Comparison of ENCODE assay signal across 1 cellular context in genomic region chr7:50558380-50559051, GRCh38.
A peak's percentile ranks its signal among the peaks of the same experiment; 100 is the strongest.
TF ChIP-seq lines count a peak whose summit lies in the region.

No MANE protein-coding gene starts in this region.

TF ChIP-seq in K562, 482 proteins besides CTCF, POLR2A, EP300 and RAD21 (continued from another document and continues in another):
- TF ChIP-seq, protein P1, sequence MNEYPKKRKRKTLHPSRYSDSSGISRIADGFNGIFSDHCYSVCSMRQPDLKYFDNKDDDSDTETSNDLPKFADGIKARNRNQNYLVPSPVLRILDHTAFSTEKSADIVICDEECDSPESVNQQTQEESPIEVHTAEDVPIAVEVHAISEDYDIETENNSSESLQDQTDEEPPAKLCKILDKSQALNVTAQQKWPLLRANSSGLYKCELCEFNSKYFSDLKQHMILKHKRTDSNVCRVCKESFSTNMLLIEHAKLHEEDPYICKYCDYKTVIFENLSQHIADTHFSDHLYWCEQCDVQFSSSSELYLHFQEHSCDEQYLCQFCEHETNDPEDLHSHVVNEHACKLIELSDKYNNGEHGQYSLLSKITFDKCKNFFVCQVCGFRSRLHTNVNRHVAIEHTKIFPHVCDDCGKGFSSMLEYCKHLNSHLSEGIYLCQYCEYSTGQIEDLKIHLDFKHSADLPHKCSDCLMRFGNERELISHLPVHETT (CRISPR knock-in tag; conservative IDR thresholded peaks at IDR 0.05 in 1 of 2, IDR thresholded peaks at IDR 0.05 in 1 of 2): peak in 1 of 2 experiments; percentile 68; a peak in 2 of 4 replicates
- peak; percentile 96 for TF ChIP-seq CBFA2T3 (IDR thresholded peaks at IDR 0.05)
- no peak for TF ChIP-seq ZFP30 (CRISPR knock-in tag; IDR thresholded peaks at IDR 0.05; ENCODE audit: borderline replicate concordance)
- no peak for TF ChIP-seq USF2 (CRISPR knock-in tag; IDR thresholded peaks at IDR 0.05)
- no peak for TF ChIP-seq GTF2E2 (tag; IDR thresholded peaks at IDR 0.05)
- TF ChIP-seq SUPT5H (IDR thresholded peaks at IDR 0.05): no peak
- TF ChIP-seq ZNF146 (CRISPR knock-in tag; IDR thresholded peaks at IDR 0.05; ENCODE audit: unreplicated experiment): no peak
- no peak for TF ChIP-seq MXI1 (IDR thresholded peaks at IDR 0.05; ENCODE audit: low read depth, low read length)
- TF ChIP-seq HLTF (IDR thresholded peaks at IDR 0.05): no peak
- peak; percentile 72 to 81; a peak in 3 of 4 replicates for TF ChIP-seq TRIM24 (IDR thresholded peaks at IDR 0.05)
- no peak for TF ChIP-seq U2AF2 (optimal IDR thresholded peaks at IDR 0.05; ENCODE audit: low read depth, low read length)
- no peak for TF ChIP-seq XRCC5 (IDR thresholded peaks at IDR 0.05; ENCODE audit: low read depth, low read length)
- no peak for TF ChIP-seq THRAP3 (IDR thresholded peaks at IDR 0.05; ENCODE audit: borderline replicate concordance)
- no peak for TF ChIP-seq ZBTB17 (CRISPR knock-in tag; IDR thresholded peaks at IDR 0.05)
- no peak for TF ChIP-seq POLR2G (IDR thresholded peaks at IDR 0.05; ENCODE audit: low read depth, low read length)
- TF ChIP-seq MAFF (IDR thresholded peaks at IDR 0.05; ENCODE audit: low read length): no peak
- TF ChIP-seq DMBX1 (CRISPR knock-in tag; IDR thresholded peaks at IDR 0.05; ENCODE audit: borderline replicate concordance): no peak
- peak; percentile 67; the same call in 1 of the 2 replicates for TF ChIP-seq BHLHE40 (IDR thresholded peaks at IDR 0.05; ENCODE audit: low read length)
- peak in 1 of 2 experiments; percentile 36 for TF ChIP-seq AFF1 (IDR thresholded peaks at IDR 0.05; ENCODE audit: low read depth in 1 of 2, partially characterized antibody in 2 of 2)
- TF ChIP-seq KLF13 (tag; IDR thresholded peaks at IDR 0.05; ENCODE audit: borderline replicate concordance, low read depth): no peak
- TF ChIP-seq SIX5 (IDR thresholded peaks at IDR 0.05; ENCODE audit: borderline replicate concordance in 1 of 2, insufficient read depth in 1 of 2, low read depth in 1 of 2, low read length in 2 of 2): no peak
- no peak for TF ChIP-seq MBD1 (CRISPR knock-in tag; IDR thresholded peaks at IDR 0.05)
- TF ChIP-seq HMG20B (CRISPR knock-in tag; IDR thresholded peaks at IDR 0.05): no peak
- TF ChIP-seq RBM34 (IDR thresholded peaks at IDR 0.05; ENCODE audit: borderline replicate concordance, insufficient read depth, low read length): no peak
- peak; percentile 98 for TF ChIP-seq MEIS2 (IDR thresholded peaks at IDR 0.05; ENCODE audit: partially characterized antibody)
- no peak for TF ChIP-seq RBM15 (IDR thresholded peaks at IDR 0.05; ENCODE audit: insufficient read depth, low read length)
- no peak for TF ChIP-seq PTBP1 (IDR thresholded peaks at IDR 0.05; ENCODE audit: low read depth, low read length)
- no peak for TF ChIP-seq RBBP5 (IDR thresholded peaks at IDR 0.05; ENCODE audit: borderline replicate concordance, insufficient read depth, low read length, poor library complexity, severe bottlenecking)
- peak; percentile 58; the same call in 1 of the 2 replicates for TF ChIP-seq ZNF197 (CRISPR knock-in tag; IDR thresholded peaks at IDR 0.05; ENCODE audit: low read depth)
- TF ChIP-seq HNRNPH1 (optimal IDR thresholded peaks at IDR 0.05; ENCODE audit: low read depth, low read length): no peak
- TF ChIP-seq, protein P2, sequence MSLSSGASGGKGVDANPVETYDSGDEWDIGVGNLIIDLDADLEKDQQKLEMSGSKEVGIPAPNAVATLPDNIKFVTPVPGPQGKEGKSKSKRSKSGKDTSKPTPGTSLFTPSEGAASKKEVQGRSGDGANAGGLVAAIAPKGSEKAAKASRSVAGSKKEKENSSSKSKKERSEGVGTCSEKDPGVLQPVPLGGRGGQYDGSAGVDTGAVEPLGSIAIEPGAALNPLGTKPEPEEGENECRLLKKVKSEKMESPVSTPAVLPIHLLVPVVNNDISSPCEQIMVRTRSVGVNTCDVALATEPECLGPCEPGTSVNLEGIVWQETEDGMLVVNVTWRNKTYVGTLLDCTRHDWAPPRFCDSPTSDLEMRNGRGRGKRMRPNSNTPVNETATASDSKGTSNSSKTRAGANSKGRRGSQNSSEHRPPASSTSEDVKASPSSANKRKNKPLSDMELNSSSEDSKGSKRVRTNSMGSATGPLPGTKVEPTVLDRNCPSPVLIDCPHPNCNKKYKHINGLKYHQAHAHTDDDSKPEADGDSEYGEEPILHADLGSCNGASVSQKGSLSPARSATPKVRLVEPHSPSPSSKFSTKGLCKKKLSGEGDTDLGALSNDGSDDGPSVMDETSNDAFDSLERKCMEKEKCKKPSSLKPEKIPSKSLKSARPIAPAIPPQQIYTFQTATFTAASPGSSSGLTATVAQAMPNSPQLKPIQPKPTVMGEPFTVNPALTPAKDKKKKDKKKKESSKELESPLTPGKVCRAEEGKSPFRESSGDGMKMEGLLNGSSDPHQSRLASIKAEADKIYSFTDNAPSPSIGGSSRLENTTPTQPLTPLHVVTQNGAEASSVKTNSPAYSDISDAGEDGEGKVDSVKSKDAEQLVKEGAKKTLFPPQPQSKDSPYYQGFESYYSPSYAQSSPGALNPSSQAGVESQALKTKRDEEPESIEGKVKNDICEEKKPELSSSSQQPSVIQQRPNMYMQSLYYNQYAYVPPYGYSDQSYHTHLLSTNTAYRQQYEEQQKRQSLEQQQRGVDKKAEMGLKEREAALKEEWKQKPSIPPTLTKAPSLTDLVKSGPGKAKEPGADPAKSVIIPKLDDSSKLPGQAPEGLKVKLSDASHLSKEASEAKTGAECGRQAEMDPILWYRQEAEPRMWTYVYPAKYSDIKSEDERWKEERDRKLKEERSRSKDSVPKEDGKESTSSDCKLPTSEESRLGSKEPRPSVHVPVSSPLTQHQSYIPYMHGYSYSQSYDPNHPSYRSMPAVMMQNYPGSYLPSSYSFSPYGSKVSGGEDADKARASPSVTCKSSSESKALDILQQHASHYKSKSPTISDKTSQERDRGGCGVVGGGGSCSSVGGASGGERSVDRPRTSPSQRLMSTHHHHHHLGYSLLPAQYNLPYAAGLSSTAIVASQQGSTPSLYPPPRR (CRISPR knock-in tag; IDR thresholded peaks at IDR 0.05; ENCODE audit: borderline replicate concordance): no peak
- TF ChIP-seq PRPF4 (IDR thresholded peaks at IDR 0.05; ENCODE audit: insufficient read depth, low read depth, low read length, poor library complexity, severe bottlenecking): no peak
- peak; percentile 77; the same call in 1 of the 2 replicates for TF ChIP-seq ZNF589 (CRISPR knock-in tag; IDR thresholded peaks at IDR 0.05; ENCODE audit: low read depth)
- TF ChIP-seq ZNF717 (CRISPR knock-in tag; IDR thresholded peaks at IDR 0.05): no peak
- no peak for TF ChIP-seq SRSF9 (IDR thresholded peaks at IDR 0.05; ENCODE audit: borderline replicate concordance, low read depth, low read length)
- peak; percentile 89 for TF ChIP-seq KLF16 (IDR thresholded peaks at IDR 0.05)
- TF ChIP-seq POLR2AphosphoS5 (IDR thresholded peaks at IDR 0.05; ENCODE audit: control insufficient read depth, insufficient read depth, low read depth, low read length): peak; percentile 85
- TF ChIP-seq, protein P3, sequence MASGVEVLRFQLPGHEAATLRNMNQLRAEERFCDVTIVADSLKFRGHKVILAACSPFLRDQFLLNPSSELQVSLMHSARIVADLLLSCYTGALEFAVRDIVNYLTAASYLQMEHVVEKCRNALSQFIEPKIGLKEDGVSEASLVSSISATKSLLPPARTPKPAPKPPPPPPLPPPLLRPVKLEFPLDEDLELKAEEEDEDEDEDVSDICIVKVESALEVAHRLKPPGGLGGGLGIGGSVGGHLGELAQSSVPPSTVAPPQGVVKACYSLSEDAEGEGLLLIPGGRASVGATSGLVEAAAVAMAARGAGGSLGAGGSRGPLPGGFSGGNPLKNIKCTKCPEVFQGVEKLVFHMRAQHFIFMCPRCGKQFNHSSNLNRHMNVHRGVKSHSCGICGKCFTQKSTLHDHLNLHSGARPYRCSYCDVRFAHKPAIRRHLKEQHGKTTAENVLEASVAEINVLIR (CRISPR knock-in tag; IDR thresholded peaks at IDR 0.05): no peak
- no peak for TF ChIP-seq DACH1 (IDR thresholded peaks at IDR 0.05; ENCODE audit: partially characterized antibody)
- TF ChIP-seq, protein P4, sequence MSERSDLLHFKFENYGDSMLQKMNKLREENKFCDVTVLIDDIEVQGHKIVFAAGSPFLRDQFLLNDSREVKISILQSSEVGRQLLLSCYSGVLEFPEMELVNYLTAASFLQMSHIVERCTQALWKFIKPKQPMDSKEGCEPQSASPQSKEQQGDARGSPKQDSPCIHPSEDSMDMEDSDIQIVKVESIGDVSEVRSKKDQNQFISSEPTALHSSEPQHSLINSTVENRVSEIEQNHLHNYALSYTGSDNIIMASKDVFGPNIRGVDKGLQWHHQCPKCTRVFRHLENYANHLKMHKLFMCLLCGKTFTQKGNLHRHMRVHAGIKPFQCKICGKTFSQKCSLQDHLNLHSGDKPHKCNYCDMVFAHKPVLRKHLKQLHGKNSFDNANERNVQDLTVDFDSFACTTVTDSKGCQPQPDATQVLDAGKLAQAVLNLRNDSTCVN (CRISPR knock-in tag; IDR thresholded peaks at IDR 0.05): no peak
- TF ChIP-seq, protein P5, sequence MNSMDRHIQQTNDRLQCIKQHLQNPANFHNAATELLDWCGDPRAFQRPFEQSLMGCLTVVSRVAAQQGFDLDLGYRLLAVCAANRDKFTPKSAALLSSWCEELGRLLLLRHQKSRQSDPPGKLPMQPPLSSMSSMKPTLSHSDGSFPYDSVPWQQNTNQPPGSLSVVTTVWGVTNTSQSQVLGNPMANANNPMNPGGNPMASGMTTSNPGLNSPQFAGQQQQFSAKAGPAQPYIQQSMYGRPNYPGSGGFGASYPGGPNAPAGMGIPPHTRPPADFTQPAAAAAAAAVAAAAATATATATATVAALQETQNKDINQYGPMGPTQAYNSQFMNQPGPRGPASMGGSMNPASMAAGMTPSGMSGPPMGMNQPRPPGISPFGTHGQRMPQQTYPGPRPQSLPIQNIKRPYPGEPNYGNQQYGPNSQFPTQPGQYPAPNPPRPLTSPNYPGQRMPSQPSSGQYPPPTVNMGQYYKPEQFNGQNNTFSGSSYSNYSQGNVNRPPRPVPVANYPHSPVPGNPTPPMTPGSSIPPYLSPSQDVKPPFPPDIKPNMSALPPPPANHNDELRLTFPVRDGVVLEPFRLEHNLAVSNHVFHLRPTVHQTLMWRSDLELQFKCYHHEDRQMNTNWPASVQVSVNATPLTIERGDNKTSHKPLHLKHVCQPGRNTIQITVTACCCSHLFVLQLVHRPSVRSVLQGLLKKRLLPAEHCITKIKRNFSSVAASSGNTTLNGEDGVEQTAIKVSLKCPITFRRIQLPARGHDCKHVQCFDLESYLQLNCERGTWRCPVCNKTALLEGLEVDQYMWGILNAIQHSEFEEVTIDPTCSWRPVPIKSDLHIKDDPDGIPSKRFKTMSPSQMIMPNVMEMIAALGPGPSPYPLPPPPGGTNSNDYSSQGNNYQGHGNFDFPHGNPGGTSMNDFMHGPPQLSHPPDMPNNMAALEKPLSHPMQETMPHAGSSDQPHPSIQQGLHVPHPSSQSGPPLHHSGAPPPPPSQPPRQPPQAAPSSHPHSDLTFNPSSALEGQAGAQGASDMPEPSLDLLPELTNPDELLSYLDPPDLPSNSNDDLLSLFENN (IDR thresholded peaks at IDR 0.05; ENCODE audit: low read depth in 2 of 2, low read length in 2 of 2): peak in 1 of 2 experiments; percentile 91; a peak in 2 of 4 replicates
- TF ChIP-seq ZNF644 (tag; IDR thresholded peaks at IDR 0.05; ENCODE audit: low read depth): peak; percentile 68; the same call in 1 of the 2 replicates
- no peak for TF ChIP-seq HNRNPK (IDR thresholded peaks at IDR 0.05; ENCODE audit: low read depth, low read length, poor library complexity, severe bottlenecking)
- peak; percentile 88 for TF ChIP-seq DPF2 (IDR thresholded peaks at IDR 0.05)
- peak; percentile 83 for TF ChIP-seq HMG20A (CRISPR knock-in tag; conservative IDR thresholded peaks at IDR 0.05)
- peak; percentile 82; the same call in 1 of the 2 replicates for TF ChIP-seq ESRRA (IDR thresholded peaks at IDR 0.05; ENCODE audit: borderline replicate concordance, low read depth)
